ENCODE assay signal across 18 cellular contexts in the genomic region with DNA sequence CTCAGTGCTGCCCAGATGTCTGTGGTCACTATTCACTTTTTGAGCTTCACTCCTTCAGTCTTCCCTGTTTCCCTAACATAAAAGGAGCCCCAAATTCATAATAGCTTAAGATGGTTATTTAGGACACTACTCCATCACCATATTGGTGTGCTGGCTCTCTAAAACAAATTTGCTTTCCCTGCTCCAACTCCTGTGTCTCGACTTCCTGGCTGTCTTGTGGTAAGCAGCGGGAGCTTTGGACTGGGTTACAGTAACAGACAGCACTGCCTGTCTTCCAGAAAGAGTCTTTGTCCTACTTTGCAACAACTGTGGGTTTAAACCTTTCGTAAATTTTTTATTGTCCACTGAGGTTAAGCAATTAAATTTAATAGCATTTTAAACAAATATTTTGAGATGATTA.
"Had no signal": no experiment of that assay in that cellular context is flagged by ENCODE, and none has a peak within 500 bp of the region (broad histone marks: within the 10 kb centered on the region; RNA-seq: fewer than 3 reads in every experiment).

No MANE protein-coding gene starts in this region.

- H3K27me3 Mint-ChIP-seq: activated CD4-positive, alpha-beta T cell treated with anti-CD3 and anti-CD28 coated beads, Interleukin-2, amount 10 ng/mL, durations not matched to agents 7 days and 5 days; activated naive CD4-positive, alpha-beta T cell treated with anti-CD3 and anti-CD28 coated beads, Interleukin-2, amount 50 U/mL, for 24 hours; naive thymus-derived CD8-positive, alpha-beta T cell; progenitor cell of endocrine pancreas; stimulated activated memory B cell treated with anti-CD40 and anti-IgM and Interleukin-4, amounts not matched to agents 10 μg/mL and 1 μg/mL and 100 μg/mL, for 72 hours had no signal

- DNase-seq: activated CD4-positive, alpha-beta T cell treated with anti-CD3 and anti-CD28 coated beads, Interleukin-2, amount 10 ng/mL, durations not matched to agents 7 days and 5 days; activated CD4-positive, CD25-positive, alpha-beta regulatory T cell; activated CD8-positive, alpha-beta memory T cell treated with anti-CD3 and anti-CD28 coated beads for 24 hours; activated T-cell treated with anti-CD3 and anti-CD28 coated beads for 4 hours; brain microvascular endothelial cell; left colon; naive thymus-derived CD8-positive, alpha-beta T cell; nucleus accumbens; right lobe of liver; spleen; stimulated activated CD4-positive, alpha-beta T cell treated with anti-CD3 and anti-CD28 coated beads, Interleukin-1b, Interleukin-23, amount 100 ng/mL, for 48 hours; transverse colon had no signal

- H3K27ac ChIP-seq: brain microvascular endothelial cell, right lobe of liver, spleen, transverse colon had no signal

- H3K27ac Mint-ChIP-seq: activated CD4-positive, alpha-beta T cell treated with anti-CD3 and anti-CD28 coated beads, Interleukin-2, amount 10 ng/mL, durations not matched to agents 7 days and 5 days; activated naive CD4-positive, alpha-beta T cell treated with anti-CD3 and anti-CD28 coated beads, Interleukin-2, amount 50 U/mL, for 24 hours; naive thymus-derived CD8-positive, alpha-beta T cell; progenitor cell of endocrine pancreas; stimulated activated memory B cell treated with anti-CD40 and anti-IgM and Interleukin-4, amounts not matched to agents 10 μg/mL and 1 μg/mL and 100 μg/mL, for 72 hours had no signal

- H3K4me3 Mint-ChIP-seq: activated CD4-positive, alpha-beta T cell treated with anti-CD3 and anti-CD28 coated beads, Interleukin-2, amount 10 ng/mL, durations not matched to agents 7 days and 5 days; activated naive CD4-positive, alpha-beta T cell treated with anti-CD3 and anti-CD28 coated beads, Interleukin-2, amount 50 U/mL, for 24 hours; naive thymus-derived CD8-positive, alpha-beta T cell; stimulated activated memory B cell treated with anti-CD40 and anti-IgM and Interleukin-4, amounts not matched to agents 10 μg/mL and 1 μg/mL and 100 μg/mL, for 72 hours had no signal

- ATAC-seq: esophagus mucosa; left colon; naive thymus-derived CD8-positive, alpha-beta T cell; right lobe of liver; stimulated activated memory B cell treated with anti-CD40 and anti-IgM and Interleukin-4, amounts not matched to agents 10 μg/mL and 1 μg/mL and 100 μg/mL, for 72 hours had no signal

- H3K4me1 Mint-ChIP-seq: activated CD4-positive, alpha-beta T cell treated with anti-CD3 and anti-CD28 coated beads, Interleukin-2, amount 10 ng/mL, durations not matched to agents 7 days and 5 days; activated naive CD4-positive, alpha-beta T cell treated with anti-CD3 and anti-CD28 coated beads, Interleukin-2, amount 50 U/mL, for 24 hours; naive thymus-derived CD8-positive, alpha-beta T cell; stimulated activated memory B cell treated with anti-CD40 and anti-IgM and Interleukin-4, amounts not matched to agents 10 μg/mL and 1 μg/mL and 100 μg/mL, for 72 hours had no signal

- H3K9me3 ChIP-seq: right lobe of liver, transverse colon had no signal

- H3K4me3 ChIP-seq: dorsolateral prefrontal cortex, lung, right lobe of liver, spleen, transverse colon had no signal

- H3K36me3 Mint-ChIP-seq: activated naive CD4-positive, alpha-beta T cell treated with anti-CD3 and anti-CD28 coated beads, Interleukin-2, amount 50 U/mL, for 24 hours; stimulated activated memory B cell treated with anti-CD40 and anti-IgM and Interleukin-4, amounts not matched to agents 10 μg/mL and 1 μg/mL and 100 μg/mL, for 72 hours had no signal

- H3K4me1 ChIP-seq: right lobe of liver, spleen, transverse colon had no signal

- H3K36me3 ChIP-seq: brain microvascular endothelial cell, right lobe of liver, spleen, transverse colon had no signal

- H3K27me3 ChIP-seq: brain microvascular endothelial cell, dorsolateral prefrontal cortex, right lobe of liver, spleen, transverse colon had no signal
